ENCODE assay signal across 1 cellular context in genomic region chr9:137223078-137224040, GRCh38.
A peak's percentile ranks its signal among the peaks of the same experiment; 100 is the strongest.
TF ChIP-seq lines count a peak whose summit lies in the region.

No MANE protein-coding gene starts in this region.

TF ChIP-seq in HepG2, 621 proteins besides CTCF, POLR2A, EP300 and RAD21 (continued from another document and continues in another):
- TF ChIP-seq, protein P1, sequence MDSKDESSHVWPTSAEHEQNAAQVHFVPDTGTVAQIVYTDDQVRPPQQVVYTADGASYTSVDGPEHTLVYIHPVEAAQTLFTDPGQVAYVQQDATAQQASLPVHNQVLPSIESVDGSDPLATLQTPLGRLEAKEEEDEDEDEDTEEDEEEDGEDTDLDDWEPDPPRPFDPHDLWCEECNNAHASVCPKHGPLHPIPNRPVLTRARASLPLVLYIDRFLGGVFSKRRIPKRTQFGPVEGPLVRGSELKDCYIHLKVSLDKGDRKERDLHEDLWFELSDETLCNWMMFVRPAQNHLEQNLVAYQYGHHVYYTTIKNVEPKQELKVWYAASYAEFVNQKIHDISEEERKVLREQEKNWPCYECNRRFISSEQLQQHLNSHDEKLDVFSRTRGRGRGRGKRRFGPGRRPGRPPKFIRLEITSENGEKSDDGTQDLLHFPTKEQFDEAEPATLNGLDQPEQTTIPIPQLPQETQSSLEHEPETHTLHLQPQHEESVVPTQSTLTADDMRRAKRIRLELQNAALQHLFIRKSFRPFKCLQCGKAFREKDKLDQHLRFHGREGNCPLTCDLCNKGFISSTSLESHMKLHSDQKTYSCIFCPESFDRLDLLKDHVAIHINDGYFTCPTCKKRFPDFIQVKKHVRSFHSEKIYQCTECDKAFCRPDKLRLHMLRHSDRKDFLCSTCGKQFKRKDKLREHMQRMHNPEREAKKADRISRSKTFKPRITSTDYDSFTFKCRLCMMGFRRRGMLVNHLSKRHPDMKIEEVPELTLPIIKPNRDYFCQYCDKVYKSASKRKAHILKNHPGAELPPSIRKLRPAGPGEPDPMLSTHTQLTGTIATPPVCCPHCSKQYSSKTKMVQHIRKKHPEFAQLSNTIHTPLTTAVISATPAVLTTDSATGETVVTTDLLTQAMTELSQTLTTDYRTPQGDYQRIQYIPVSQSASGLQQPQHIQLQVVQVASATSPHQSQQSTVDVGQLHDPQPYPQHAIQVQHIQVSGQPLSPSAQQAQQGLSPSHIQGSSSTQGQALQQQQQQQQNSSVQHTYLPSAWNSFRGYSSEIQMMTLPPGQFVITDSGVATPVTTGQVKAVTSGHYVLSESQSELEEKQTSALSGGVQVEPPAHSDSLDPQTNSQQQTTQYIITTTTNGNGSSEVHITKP (CRISPR knock-in tag; IDR thresholded peaks at IDR 0.05; ENCODE audit: low read depth): no peak
- TF ChIP-seq ZNF263 (CRISPR knock-in tag; IDR thresholded peaks at IDR 0.05) (peak; percentile 11; the same call in 1 of the 2 replicates), ZFP1 (CRISPR knock-in tag; IDR thresholded peaks at IDR 0.05) (no peak), ZNF724P (CRISPR knock-in tag; IDR thresholded peaks at IDR 0.05; ENCODE audit: borderline replicate concordance) (no peak), ZBTB20 (CRISPR knock-in tag; IDR thresholded peaks at IDR 0.05; ENCODE audit: borderline replicate concordance, low read depth) (0 out of 2 replicates have a peak, but pooled peaks have one; percentile 9), SRSF4 (IDR thresholded peaks at IDR 0.05; ENCODE audit: low read depth, low read length, poor library complexity, severe bottlenecking) (no peak), SP140L (CRISPR knock-in tag; IDR thresholded peaks at IDR 0.05; ENCODE audit: borderline replicate concordance) (no peak), SMARCE1 (IDR thresholded peaks at IDR 0.05; ENCODE audit: borderline replicate concordance) (no peak), ZNF629 (CRISPR knock-in tag; conservative IDR thresholded peaks at IDR 0.05) (no peak), DNMT1 (CRISPR knock-in tag; IDR thresholded peaks at IDR 0.05) (no peak), ZNF75D (CRISPR knock-in tag; IDR thresholded peaks at IDR 0.05; ENCODE audit: borderline replicate concordance) (no peak), ZNF3 (CRISPR knock-in tag; IDR thresholded peaks at IDR 0.05) (no peak), ZNF24 (IDR thresholded peaks at IDR 0.05) (no peak), SP4 (CRISPR knock-in tag; IDR thresholded peaks at IDR 0.05) (peak; percentile 72), ELF1 (CRISPR knock-in tag; IDR thresholded peaks at IDR 0.05) (peak; percentile 73), CEBPG (CRISPR knock-in tag; IDR thresholded peaks at IDR 0.05) (no peak), ARID3A (IDR thresholded peaks at IDR 0.05; ENCODE audit: low read depth, low read length) (peak; percentile 15; the same call in 1 of the 2 replicates), KDM6A (CRISPR knock-in tag; IDR thresholded peaks at IDR 0.05; ENCODE audit: low read depth) (no peak), HNF4G (IDR thresholded peaks at IDR 0.05; ENCODE audit: borderline replicate concordance, low read depth, low read length) (no peak), HNF4G (CRISPR knock-in tag; IDR thresholded peaks at IDR 0.05; ENCODE audit: borderline replicate concordance, low read depth) (no peak), YY1 (IDR thresholded peaks at IDR 0.05; ENCODE audit: insufficient read depth, insufficient replicate concordance, low read depth, low read length) (peak; percentile 84), ZMAT3 (CRISPR knock-in tag; conservative IDR thresholded peaks at IDR 0.05) (0 out of 2 replicates have a peak, but pooled peaks have one; percentile 9), AGO1 (IDR thresholded peaks at IDR 0.05; ENCODE audit: low read depth, low read length, poor library complexity, severe bottlenecking) (peak; percentile 94), RXRB (CRISPR knock-in tag; IDR thresholded peaks at IDR 0.05; ENCODE audit: borderline replicate concordance) (peak; percentile 15; the same call in 1 of the 2 replicates), ZNF143 (CRISPR knock-in tag; IDR thresholded peaks at IDR 0.05) (peak; percentile 86), SRF (IDR thresholded peaks at IDR 0.05; ENCODE audit: low read depth, low read length) (no peak), U2AF2 (IDR thresholded peaks at IDR 0.05; ENCODE audit: low read depth, low read length) (no peak), ZBTB1 (CRISPR knock-in tag; IDR thresholded peaks at IDR 0.05; ENCODE audit: borderline replicate concordance) (no peak), U2AF1 (optimal IDR thresholded peaks at IDR 0.05; ENCODE audit: low read depth, low read length) (peak; percentile 60), SP2 (CRISPR knock-in tag; IDR thresholded peaks at IDR 0.05) (peak; percentile 89), TAF1 (CRISPR knock-in tag; IDR thresholded peaks at IDR 0.05) (0 out of 2 replicates have a peak, but pooled peaks have one; percentile 18), SMC3 (IDR thresholded peaks at IDR 0.05; ENCODE audit: low read length) (no peak), HNRNPUL1 (IDR thresholded peaks at IDR 0.05; ENCODE audit: low read depth, low read length) (no peak), GTF2F1 (IDR thresholded peaks at IDR 0.05; ENCODE audit: low read length) (no peak), TRIM22 (IDR thresholded peaks at IDR 0.05) (no peak), POLR2AphosphoS5 (IDR thresholded peaks at IDR 0.05; ENCODE audit: low read depth, low read length) (peak; percentile 69), ATAD3A (CRISPR knock-in tag; IDR thresholded peaks at IDR 0.05) (no peak), ZBTB7B (CRISPR knock-in tag; IDR thresholded peaks at IDR 0.05) (0 out of 2 replicates have a peak, but pooled peaks have one; percentile 14), CHCHD3 (CRISPR knock-in tag; IDR thresholded peaks at IDR 0.05) (no peak), KLF12 (CRISPR knock-in tag; IDR thresholded peaks at IDR 0.05; ENCODE audit: borderline replicate concordance) (peak; percentile 14; the same call in 1 of the 2 replicates), ZNF383 (CRISPR knock-in tag; IDR thresholded peaks at IDR 0.05; ENCODE audit: borderline replicate concordance) (no peak), TBX2 (CRISPR knock-in tag; IDR thresholded peaks at IDR 0.05; ENCODE audit: borderline replicate concordance) (peak; percentile 39), CAMTA2 (CRISPR knock-in tag; IDR thresholded peaks at IDR 0.05; ENCODE audit: borderline replicate concordance) (no peak), ATF7-NPFF (CRISPR knock-in tag; IDR thresholded peaks at IDR 0.05; ENCODE audit: low read depth) (peak; percentile 56; the same call in 1 of the 2 replicates), ZSCAN30 (CRISPR knock-in tag; IDR thresholded peaks at IDR 0.05) (no peak), SOX6 (IDR thresholded peaks at IDR 0.05) (no peak), SOX6 (CRISPR knock-in tag; IDR thresholded peaks at IDR 0.05) (no peak)
- TF ChIP-seq, protein P2, sequence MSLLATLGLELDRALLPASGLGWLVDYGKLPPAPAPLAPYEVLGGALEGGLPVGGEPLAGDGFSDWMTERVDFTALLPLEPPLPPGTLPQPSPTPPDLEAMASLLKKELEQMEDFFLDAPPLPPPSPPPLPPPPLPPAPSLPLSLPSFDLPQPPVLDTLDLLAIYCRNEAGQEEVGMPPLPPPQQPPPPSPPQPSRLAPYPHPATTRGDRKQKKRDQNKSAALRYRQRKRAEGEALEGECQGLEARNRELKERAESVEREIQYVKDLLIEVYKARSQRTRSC (CRISPR knock-in tag; IDR thresholded peaks at IDR 0.05; ENCODE audit: low read depth): no peak; the same call in 1 of the 2 replicates
- TF ChIP-seq, protein P3, sequence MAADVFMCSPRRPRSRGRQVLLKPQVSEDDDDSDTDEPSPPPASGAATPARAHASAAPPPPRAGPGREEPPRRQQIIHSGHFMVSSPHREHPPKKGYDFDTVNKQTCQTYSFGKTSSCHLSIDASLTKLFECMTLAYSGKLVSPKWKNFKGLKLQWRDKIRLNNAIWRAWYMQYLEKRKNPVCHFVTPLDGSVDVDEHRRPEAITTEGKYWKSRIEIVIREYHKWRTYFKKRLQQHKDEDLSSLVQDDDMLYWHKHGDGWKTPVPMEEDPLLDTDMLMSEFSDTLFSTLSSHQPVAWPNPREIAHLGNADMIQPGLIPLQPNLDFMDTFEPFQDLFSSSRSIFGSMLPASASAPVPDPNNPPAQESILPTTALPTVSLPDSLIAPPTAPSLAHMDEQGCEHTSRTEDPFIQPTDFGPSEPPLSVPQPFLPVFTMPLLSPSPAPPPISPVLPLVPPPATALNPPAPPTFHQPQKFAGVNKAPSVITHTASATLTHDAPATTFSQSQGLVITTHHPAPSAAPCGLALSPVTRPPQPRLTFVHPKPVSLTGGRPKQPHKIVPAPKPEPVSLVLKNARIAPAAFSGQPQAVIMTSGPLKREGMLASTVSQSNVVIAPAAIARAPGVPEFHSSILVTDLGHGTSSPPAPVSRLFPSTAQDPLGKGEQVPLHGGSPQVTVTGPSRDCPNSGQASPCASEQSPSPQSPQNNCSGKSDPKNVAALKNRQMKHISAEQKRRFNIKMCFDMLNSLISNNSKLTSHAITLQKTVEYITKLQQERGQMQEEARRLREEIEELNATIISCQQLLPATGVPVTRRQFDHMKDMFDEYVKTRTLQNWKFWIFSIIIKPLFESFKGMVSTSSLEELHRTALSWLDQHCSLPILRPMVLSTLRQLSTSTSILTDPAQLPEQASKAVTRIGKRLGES (CRISPR knock-in tag; IDR thresholded peaks at IDR 0.05; ENCODE audit: borderline replicate concordance): 0 out of 2 replicates have a peak, but pooled peaks have one; percentile 26
- TF ChIP-seq, protein P4, sequence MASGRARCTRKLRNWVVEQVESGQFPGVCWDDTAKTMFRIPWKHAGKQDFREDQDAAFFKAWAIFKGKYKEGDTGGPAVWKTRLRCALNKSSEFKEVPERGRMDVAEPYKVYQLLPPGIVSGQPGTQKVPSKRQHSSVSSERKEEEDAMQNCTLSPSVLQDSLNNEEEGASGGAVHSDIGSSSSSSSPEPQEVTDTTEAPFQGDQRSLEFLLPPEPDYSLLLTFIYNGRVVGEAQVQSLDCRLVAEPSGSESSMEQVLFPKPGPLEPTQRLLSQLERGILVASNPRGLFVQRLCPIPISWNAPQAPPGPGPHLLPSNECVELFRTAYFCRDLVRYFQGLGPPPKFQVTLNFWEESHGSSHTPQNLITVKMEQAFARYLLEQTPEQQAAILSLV (CRISPR knock-in tag; IDR thresholded peaks at IDR 0.05; ENCODE audit: borderline replicate concordance): peak; percentile 83; the same call in 1 of the 2 replicates
- TF ChIP-seq, protein P5, sequence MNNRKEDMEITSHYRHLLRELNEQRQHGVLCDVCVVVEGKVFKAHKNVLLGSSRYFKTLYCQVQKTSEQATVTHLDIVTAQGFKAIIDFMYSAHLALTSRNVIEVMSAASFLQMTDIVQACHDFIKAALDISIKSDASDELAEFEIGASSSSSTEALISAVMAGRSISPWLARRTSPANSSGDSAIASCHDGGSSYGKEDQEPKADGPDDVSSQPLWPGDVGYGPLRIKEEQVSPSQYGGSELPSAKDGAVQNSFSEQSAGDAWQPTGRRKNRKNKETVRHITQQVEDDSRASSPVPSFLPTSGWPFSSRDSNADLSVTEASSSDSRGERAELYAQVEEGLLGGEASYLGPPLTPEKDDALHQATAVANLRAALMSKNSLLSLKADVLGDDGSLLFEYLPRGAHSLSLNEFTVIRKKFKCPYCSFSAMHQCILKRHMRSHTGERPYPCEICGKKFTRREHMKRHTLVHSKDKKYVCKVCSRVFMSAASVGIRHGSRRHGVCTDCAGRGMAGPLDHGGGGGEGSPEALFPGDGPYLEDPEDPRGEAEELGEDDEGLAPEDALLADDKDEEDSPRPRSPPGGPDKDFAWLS (CRISPR knock-in tag; IDR thresholded peaks at IDR 0.05; ENCODE audit: borderline replicate concordance): no peak
- TF ChIP-seq, protein P6, sequence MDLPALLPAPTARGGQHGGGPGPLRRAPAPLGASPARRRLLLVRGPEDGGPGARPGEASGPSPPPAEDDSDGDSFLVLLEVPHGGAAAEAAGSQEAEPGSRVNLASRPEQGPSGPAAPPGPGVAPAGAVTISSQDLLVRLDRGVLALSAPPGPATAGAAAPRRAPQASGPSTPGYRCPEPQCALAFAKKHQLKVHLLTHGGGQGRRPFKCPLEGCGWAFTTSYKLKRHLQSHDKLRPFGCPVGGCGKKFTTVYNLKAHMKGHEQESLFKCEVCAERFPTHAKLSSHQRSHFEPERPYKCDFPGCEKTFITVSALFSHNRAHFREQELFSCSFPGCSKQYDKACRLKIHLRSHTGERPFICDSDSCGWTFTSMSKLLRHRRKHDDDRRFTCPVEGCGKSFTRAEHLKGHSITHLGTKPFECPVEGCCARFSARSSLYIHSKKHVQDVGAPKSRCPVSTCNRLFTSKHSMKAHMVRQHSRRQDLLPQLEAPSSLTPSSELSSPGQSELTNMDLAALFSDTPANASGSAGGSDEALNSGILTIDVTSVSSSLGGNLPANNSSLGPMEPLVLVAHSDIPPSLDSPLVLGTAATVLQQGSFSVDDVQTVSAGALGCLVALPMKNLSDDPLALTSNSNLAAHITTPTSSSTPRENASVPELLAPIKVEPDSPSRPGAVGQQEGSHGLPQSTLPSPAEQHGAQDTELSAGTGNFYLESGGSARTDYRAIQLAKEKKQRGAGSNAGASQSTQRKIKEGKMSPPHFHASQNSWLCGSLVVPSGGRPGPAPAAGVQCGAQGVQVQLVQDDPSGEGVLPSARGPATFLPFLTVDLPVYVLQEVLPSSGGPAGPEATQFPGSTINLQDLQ (CRISPR knock-in tag; IDR thresholded peaks at IDR 0.05): peak; percentile 66
- TF ChIP-seq, protein P7, sequence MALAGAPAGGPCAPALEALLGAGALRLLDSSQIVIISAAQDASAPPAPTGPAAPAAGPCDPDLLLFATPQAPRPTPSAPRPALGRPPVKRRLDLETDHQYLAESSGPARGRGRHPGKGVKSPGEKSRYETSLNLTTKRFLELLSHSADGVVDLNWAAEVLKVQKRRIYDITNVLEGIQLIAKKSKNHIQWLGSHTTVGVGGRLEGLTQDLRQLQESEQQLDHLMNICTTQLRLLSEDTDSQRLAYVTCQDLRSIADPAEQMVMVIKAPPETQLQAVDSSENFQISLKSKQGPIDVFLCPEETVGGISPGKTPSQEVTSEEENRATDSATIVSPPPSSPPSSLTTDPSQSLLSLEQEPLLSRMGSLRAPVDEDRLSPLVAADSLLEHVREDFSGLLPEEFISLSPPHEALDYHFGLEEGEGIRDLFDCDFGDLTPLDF (CRISPR knock-in tag; IDR thresholded peaks at IDR 0.05): 0 out of 2 replicates have a peak, but pooled peaks have one; percentile 28
